In genomic region chr7:151125835-151126481, GRCh38 we compare ENCODE assay signal across 10 cellular contexts. TPM values are rescaled to one million over a fixed set of nuclear protein-coding genes. Genes with fewer than 3 reads are reported as not detected.
DNase-seq lines count a peak whose midpoint lies in the region; ATAC-seq and TF ChIP-seq lines count a peak whose summit lies in the region.
"Had no signal": no experiment of that assay in that cellular context is flagged by ENCODE, and none has a peak within 500 bp of the region (broad histone marks: within the 10 kb centered on the region; RNA-seq: fewer than 3 reads in every experiment).

No MANE protein-coding gene starts in this region.

- no peak overlapping the region for H3K4me3 Mint-ChIP-seq in MCF 10A (ENCODE audit: unreplicated experiment)
- H3K4me3 Mint-ChIP-seq: naive B cell had no signal

- H3K27me3 ChIP-seq in breast epithelium (no peaks in the 10 kb centered on the region), gastroesophageal sphincter (no peaks in the 10 kb centered on the region), neural cell (ENCODE audit: insufficient read depth, low read depth, low read length) (no peaks in the 10 kb centered on the region), vagina (no peaks in the 10 kb centered on the region)

- H3K79me2 ChIP-seq in neural cell (replicated peaks; ENCODE audit: insufficient read depth, low read length): no peaks in the 10 kb centered on the region

- H4K20me1 ChIP-seq in neural cell (ENCODE audit: insufficient read depth): peaks cover 13% of the 10 kb centered on the region

- H3K9me3 Mint-ChIP-seq in MCF 10A (ENCODE audit: unreplicated experiment): no peaks in the 10 kb centered on the region
- H3K9me3 Mint-ChIP-seq: naive B cell had no signal

- H3K9me3 ChIP-seq in breast epithelium: no peaks in the 10 kb centered on the region
- H3K9me3 ChIP-seq in gastroesophageal sphincter: no peaks in the 10 kb centered on the region
- H3K9me3 ChIP-seq in neural cell (ENCODE audit: low read length): no peaks in the 10 kb centered on the region
- H3K9me3 ChIP-seq in vagina: no peaks in the 10 kb centered on the region
- H3K9me3 ChIP-seq: A549 had no signal

- H3K27ac Mint-ChIP-seq in MCF 10A (ENCODE audit: low read depth, unreplicated experiment): no peak overlapping the region
- H3K27ac Mint-ChIP-seq: naive B cell had no signal

- peaks cover 4% of the 10 kb centered on the region for H3F3A ChIP-seq in neural cell (ENCODE audit: insufficient read depth, low read length, poor library complexity, severe bottlenecking)

- ATAC-seq in gastroesophageal sphincter (peak; percentile 10), GM21528 (IDR thresholded peaks at IDR 0.05; ENCODE audit: low FRiP score, unreplicated experiment) (no peak)
- ATAC-seq: A549 had no signal

- peak overlapping the region; percentile 23 for H3K9ac ChIP-seq in neural cell (ENCODE audit: low read length)

- TF ChIP-seq EP300 in gastroesophageal sphincter (IDR thresholded peaks at IDR 0.05): no peak
- TF ChIP-seq EP300 in neural cell (conservative IDR thresholded peaks at IDR 0.05; ENCODE audit: poor library complexity, severe bottlenecking): no peak

- TF ChIP-seq POLR2A in breast epithelium (IDR thresholded peaks at IDR 0.05) (no peak), gastroesophageal sphincter (IDR thresholded peaks at IDR 0.05) (no peak), vagina (IDR thresholded peaks at IDR 0.05) (no peak)

- H3K4me1 Mint-ChIP-seq in MCF 10A (ENCODE audit: insufficient read depth, unreplicated experiment): no peaks in the 10 kb centered on the region

- no peak overlapping the region for H3K27ac ChIP-seq in breast epithelium
- peak overlapping the region in 1 of 4 donors; percentile 34 for H3K27ac ChIP-seq in gastroesophageal sphincter
- H3K27ac ChIP-seq in neural cell (ENCODE audit: low read length): no peak overlapping the region
- H3K27ac ChIP-seq in vagina: peak overlapping the region; percentile 18
- H3K27ac ChIP-seq: A549 had no signal

- DNase-seq in breast epithelium (ENCODE audit: low spot score in 2 of 2): no peak
- DNase-seq in MCF 10A (ENCODE audit: unreplicated experiment): no peak
- no peak for DNase-seq in vagina (ENCODE audit: extremely low spot score in 2 of 2)
- no peak for DNase-seq in NCI-H1694 (lab: John Stamatoyannopoulos, UW)
- no peak for DNase-seq in T1000 (lab: John Stamatoyannopoulos, UW)
- DNase-seq: naive B cell had no signal

- H3K4me2 ChIP-seq in neural cell (ENCODE audit: low read length): no peak overlapping the region
- H3K4me2 ChIP-seq: A549 had no signal

- peaks cover 38% of the 10 kb centered on the region for H3K36me3 Mint-ChIP-seq in MCF 10A (ENCODE audit: insufficient read depth, unreplicated experiment)
- H3K36me3 Mint-ChIP-seq: naive B cell had no signal

- POLR2A ChIA-PET in MCF 10A (lab: Yijun Ruan, JAX): interaction anchor here (0.7 kb wide), 1 partner anchor 11 kb away, joined by 3 read pairs; no protein-coding TSS in a partner anchor

- peaks cover 0 to 5% of the 10 kb centered on the region in 2 donors for H3K4me1 ChIP-seq in breast epithelium
- H3K4me1 ChIP-seq in gastroesophageal sphincter: peaks cover 0 to 28% (median 5%) of the 10 kb centered on the region in 3 donors
- peaks cover 32% of the 10 kb centered on the region for H3K4me1 ChIP-seq in vagina
- H3K4me1 ChIP-seq: A549 had no signal

- TF ChIP-seq RAD21 in neural cell (conservative IDR thresholded peaks at IDR 0.05): no peak

- no peak overlapping the region for H2AFZ ChIP-seq in neural cell (ENCODE audit: low read depth, low read length)

- H3K9me2 ChIP-seq in neural cell (ENCODE audit: insufficient read depth, low read length): no peaks in the 10 kb centered on the region

- peak overlapping the region; percentile 35 to 61 (median 39) for H3K4me3 ChIP-seq in breast epithelium
- H3K4me3 ChIP-seq in gastroesophageal sphincter: peak overlapping the region; percentile 13 to 51
- peak overlapping the region; percentile 54 for H3K4me3 ChIP-seq in neural cell (ENCODE audit: low read length)
- H3K4me3 ChIP-seq in vagina: peak overlapping the region; percentile 34 to 44
- H3K4me3 ChIP-seq: A549 had no signal

- CTCF ChIA-PET in MCF 10A (lab: Yijun Ruan, JAX): interaction anchor here (0.6 kb wide), 1 partner anchor 12 kb away, joined by 3 read pairs; no protein-coding TSS in a partner anchor

- no TSS peak for BruUV-seq in MCF 10A (replicated peaks; lab: Mats Ljungman, UMichigan)

- intact Hi-C loops in breast epithelium (cut with DNase I; ENCODE audit: low total_unique reads): no loop called here
- intact Hi-C loops in MCF 10A (cut with micrococcal nuclease): no loop called here
- intact Hi-C loops in vagina (cut with DNase I): no loop called here

- no peak for TF ChIP-seq CTCF in breast epithelium (IDR thresholded peaks at IDR 0.05)
- no peak for TF ChIP-seq CTCF in MCF 10A (IDR thresholded peaks at IDR 0.05; ENCODE audit: unreplicated experiment)
- TF ChIP-seq CTCF in gastroesophageal sphincter (IDR thresholded peaks at IDR 0.05): no peak
- TF ChIP-seq CTCF in neural cell (IDR thresholded peaks at IDR 0.05; ENCODE audit: poor library complexity, severe bottlenecking): no peak
- TF ChIP-seq CTCF in vagina (IDR thresholded peaks at IDR 0.05): no peak

- H3K36me3 ChIP-seq in breast epithelium (no peaks in the 10 kb centered on the region), gastroesophageal sphincter (peaks cover 0 to 86% of the 10 kb centered on the region in 2 donors), neural cell (ENCODE audit: insufficient read depth, low read length) (no peaks in the 10 kb centered on the region), vagina (peaks cover 0 to 51% of the 10 kb centered on the region in 2 donors)

- H3K27me3 Mint-ChIP-seq in MCF 10A (ENCODE audit: insufficient read depth, unreplicated experiment): no peaks in the 10 kb centered on the region

- WGBS in gastroesophageal sphincter (ENCODE audit: low coverage in 1 of 2), 2 donors: 86% methylated on average over 1 of the region's 58 CpGs; no CpG with 5 or more reads in 1 of the 2 donors

TF ChIP-seq in neural cell, 6 proteins besides CTCF, POLR2A, EP300 and RAD21:
- no peak for TF ChIP-seq EZH2 (IDR thresholded peaks at IDR 0.05; ENCODE audit: borderline replicate concordance, insufficient read depth, low read length, poor library complexity, severe bottlenecking)
- no peak for TF ChIP-seq MXI1 (conservative IDR thresholded peaks at IDR 0.05; ENCODE audit: poor library complexity, severe bottlenecking)
- no peak for TF ChIP-seq REST (IDR thresholded peaks at IDR 0.05; ENCODE audit: borderline replicate concordance)
- no peak for TF ChIP-seq SMC3 (conservative IDR thresholded peaks at IDR 0.05; ENCODE audit: poor library complexity)
- TF ChIP-seq POLR2AphosphoS5 (IDR thresholded peaks at IDR 0.05): no peak
- TF ChIP-seq TAF1 (IDR thresholded peaks at IDR 0.05; ENCODE audit: low read depth): no peak

RNA-seq across cellular contexts. Expression of gene AGAP3, which starts 39.7 kb away (rescaled TPM):
- total RNA-seq in breast epithelium: 10 to 100 TPM; 47.2 to 58.1 (median 55.1) TPM
- total RNA-seq in MCF 10A (2022): 95.6 and 138 TPM in 2 replicates
- total RNA-seq in gastroesophageal sphincter: 10 to 100 TPM; 36.3 to 68.2 (median 55.7) TPM
- 92.9 and 117 TPM in 2 replicates for polyA plus RNA-seq in neural cell
- 93.5 and 102 TPM in 2 replicates for polyA minus RNA-seq in neural cell
- 98.2 TPM for total RNA-seq in vagina

RNA-seq across cellular contexts. Expression of gene GBX1, which starts 41.5 kb away (rescaled TPM):
- total RNA-seq in breast epithelium (not detected), MCF 10A (2022) (not detected in 2 replicates), gastroesophageal sphincter (not detected), vagina (not detected)
- polyA plus RNA-seq in neural cell: not detected in 2 replicates
- not detected in 2 replicates for polyA minus RNA-seq in neural cell
- polyA plus RNA-seq: A549 had no signal

RNA-seq across cellular contexts. Expression of gene TMUB1, which starts 42.7 kb away (rescaled TPM):
- total RNA-seq in breast epithelium (10 to 100 TPM; 32.1 to 36.1 (median 35.0) TPM), MCF 10A (2022) (25.7 and 30.1 TPM in 2 replicates), gastroesophageal sphincter (10 to 100 TPM; 38.4 to 57.2 (median 44.7) TPM), vagina (40.3 TPM)
- 35.2 and 43.9 TPM in 2 replicates for polyA plus RNA-seq in neural cell
- polyA minus RNA-seq in neural cell: 12.5 and 13.4 TPM in 2 replicates

RNA-seq across cellular contexts. Expression of gene FASTK, which starts 45.3 kb away (rescaled TPM):
- total RNA-seq in breast epithelium (10 to 100 TPM; 45.6 to 63.5 (median 60.0) TPM), MCF 10A (2022) (79.3 and 83.6 TPM in 2 replicates), gastroesophageal sphincter (10 to 100 TPM; 51.3 to 82.2 (median 60.8) TPM), vagina (60.2 TPM)
- polyA plus RNA-seq in neural cell: 147 and 182 TPM in 2 replicates
- 45.5 and 52.8 TPM in 2 replicates for polyA minus RNA-seq in neural cell
